ENCODE assay signal across 13 cellular contexts in the genomic region with DNA sequence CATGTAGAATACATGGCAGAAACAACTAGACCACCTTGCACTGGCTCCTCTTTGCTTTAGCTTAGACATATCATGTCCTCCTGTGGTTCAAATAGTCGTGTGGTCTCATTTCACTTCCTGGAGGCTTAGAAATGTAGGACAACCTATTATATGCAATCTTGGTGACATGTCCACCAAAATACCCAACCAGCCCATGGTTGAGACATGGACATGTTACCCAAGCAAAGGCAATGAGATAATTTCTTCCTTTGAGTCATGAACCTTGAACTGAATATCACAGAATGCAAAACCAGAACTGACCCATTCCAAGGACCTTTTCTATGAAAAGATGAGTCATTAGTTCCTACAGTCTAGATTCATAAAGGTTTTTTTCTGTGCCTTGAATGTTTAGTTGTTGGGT.
DNase-seq lines count a peak whose midpoint lies in the region; ATAC-seq lines count a peak whose summit lies in the region.
"Had no signal": no experiment of that assay in that cellular context is flagged by ENCODE, and none has a peak within 500 bp of the region (broad histone marks: within the 10 kb centered on the region; RNA-seq: fewer than 3 reads in every experiment).

No MANE protein-coding gene starts in this region.

- H3K4me1 Mint-ChIP-seq in stimulated activated effector memory CD8-positive, alpha-beta T cell treated with anti-CD3 and anti-CD28 coated beads, Interleukin-12 subunit alpha, Interleukin-12 subunit beta, amount 100 ng/mL, for 72 hours = no peaks in the 10 kb centered on the region
- H3K4me1 Mint-ChIP-seq: CD14-positive monocyte; CD8-positive, alpha-beta memory T cell; IgD-negative memory B cell had no signal

- peaks cover 0 to 4% of the 10 kb centered on the region in 2 donors for H3K9me3 Mint-ChIP-seq in activated naive CD4-positive, alpha-beta T cell treated with anti-CD3 and anti-CD28 coated beads, Interleukin-2, amount 50 U/mL, for 72 hours
- H3K9me3 Mint-ChIP-seq in stimulated activated effector memory CD8-positive, alpha-beta T cell treated with anti-CD3 and anti-CD28 coated beads, Interleukin-12 subunit alpha, Interleukin-12 subunit beta, amount 100 ng/mL, for 72 hours = no peaks in the 10 kb centered on the region
- H3K9me3 Mint-ChIP-seq: CD8-positive, alpha-beta memory T cell; IgD-negative memory B cell had no signal

- H3K4me3 Mint-ChIP-seq in stimulated activated effector memory CD8-positive, alpha-beta T cell treated with anti-CD3 and anti-CD28 coated beads, Interleukin-12 subunit alpha, Interleukin-12 subunit beta, amount 100 ng/mL, for 72 hours = no peak overlapping the region
- H3K4me3 Mint-ChIP-seq: CD14-positive monocyte; CD8-positive, alpha-beta memory T cell; IgD-negative memory B cell had no signal

- DNase-seq in NCI-H748 (lab: John Stamatoyannopoulos, UW; ENCODE audit: unreplicated experiment) (peak; percentile 26), NCI-H748 treated with DMSO at 0.1 percent for 48 hours (lab: John Stamatoyannopoulos, UW) (no peak), DMS79 treated with DMSO at 0.1 percent for 48 hours (lab: John Stamatoyannopoulos, UW) (no peak), EL (no peak)
- DNase-seq in activated naive CD4-positive, alpha-beta T cell treated with anti-CD3 and anti-CD28 coated beads, Interleukin-2, amount 50 U/mL, for 72 hours (ENCODE audit: low spot score in 2 of 2) = no peak
- no peak for DNase-seq in activated naive CD4-positive, alpha-beta T cell treated with anti-CD3 and anti-CD28 coated beads, Interleukin-2, amount 50 U/mL, for 16 hours
- no peak for DNase-seq in stimulated activated effector memory CD8-positive, alpha-beta T cell treated with anti-CD3 and anti-CD28 coated beads, Interleukin-12 subunit alpha, Interleukin-12 subunit beta, amount 100 ng/mL, for 72 hours (ENCODE audit: low spot score in 2 of 2)
- DNase-seq: Caco-2; CD8-positive, alpha-beta memory T cell had no signal

- no peaks in the 10 kb centered on the region for H3K36me3 Mint-ChIP-seq in activated naive CD4-positive, alpha-beta T cell treated with anti-CD3 and anti-CD28 coated beads, Interleukin-2, amount 50 U/mL, for 72 hours
- no peaks in the 10 kb centered on the region for H3K36me3 Mint-ChIP-seq in stimulated activated effector memory CD8-positive, alpha-beta T cell treated with anti-CD3 and anti-CD28 coated beads, Interleukin-12 subunit alpha, Interleukin-12 subunit beta, amount 100 ng/mL, for 72 hours
- H3K36me3 Mint-ChIP-seq: CD14-positive monocyte; CD8-positive, alpha-beta memory T cell; IgD-negative memory B cell had no signal

- no peak overlapping the region for H3K27ac Mint-ChIP-seq in activated naive CD4-positive, alpha-beta T cell treated with anti-CD3 and anti-CD28 coated beads, Interleukin-2, amount 50 U/mL, for 72 hours
- H3K27ac Mint-ChIP-seq in stimulated activated effector memory CD8-positive, alpha-beta T cell treated with anti-CD3 and anti-CD28 coated beads, Interleukin-12 subunit alpha, Interleukin-12 subunit beta, amount 100 ng/mL, for 72 hours = no peak overlapping the region
- H3K27ac Mint-ChIP-seq: CD14-positive monocyte had no signal

- peak; percentile 82 to 87 for ATAC-seq in activated naive CD4-positive, alpha-beta T cell treated with anti-CD3 and anti-CD28 coated beads, Interleukin-2, amount 50 U/mL, for 72 hours
- ATAC-seq in stimulated activated effector memory CD8-positive, alpha-beta T cell treated with anti-CD3 and anti-CD28 coated beads, Interleukin-12 subunit alpha, Interleukin-12 subunit beta, amount 100 ng/mL, for 72 hours = peak; percentile 82
- no peak for ATAC-seq in HG03521 (IDR thresholded peaks at IDR 0.05; ENCODE audit: unreplicated experiment)
- ATAC-seq: HCT116 had no signal
